7 cellular contexts compared by ENCODE assay signal in the genomic region with DNA sequence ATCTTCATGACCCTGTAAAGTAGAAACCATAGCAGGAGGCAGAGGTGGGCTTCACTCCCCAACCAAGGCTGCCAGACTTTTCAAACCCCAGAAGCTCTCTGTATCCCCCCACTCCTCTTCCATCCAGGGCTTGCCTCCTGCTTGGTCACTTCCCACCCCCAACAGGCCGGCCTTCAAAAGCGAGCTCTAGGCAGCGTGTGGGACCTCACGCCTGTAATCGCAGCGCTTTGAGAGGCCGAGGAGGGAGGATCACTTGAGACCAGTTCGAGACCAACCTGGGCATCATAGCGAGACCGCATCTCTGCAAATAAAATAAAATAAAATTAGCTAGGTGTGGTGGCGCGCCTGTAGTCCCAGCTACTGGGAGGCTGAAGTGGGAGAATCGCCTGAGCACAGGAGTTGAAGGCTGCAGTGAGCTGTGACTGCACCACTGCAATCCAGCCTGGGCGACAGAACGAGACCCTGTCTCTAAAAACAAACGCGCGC. TPM values are rescaled to one million over a fixed set of nuclear protein-coding genes. Genes with fewer than 3 reads are reported as not detected.
DNase-seq lines count a peak whose midpoint lies in the region; ATAC-seq and TF ChIP-seq lines count a peak whose summit lies in the region.

No MANE protein-coding gene starts in this region.

- peak overlapping the region; percentile 90 for H3K4me3 ChIP-seq in iPS-20b (ENCODE audit: low read length)

- peak overlapping the region; percentile 85; the same call in 1 of the 2 replicates for H3K9ac ChIP-seq in iPS-20b (ENCODE audit: low read depth, low read length)

- POLR2A ChIA-PET in activated CD8-positive, alpha-beta T cell treated with anti-CD3 and anti-CD28 coated beads for 36 hours (lab: Charles Lee): interaction anchor here (0.6 to 2.3 kb wide), 7 partner anchors 8 to 138 kb away, joined by 3 to 14 read pairs (median 4); no protein-coding TSS in a partner anchor

- peak; percentile 4 for ATAC-seq in HG03066 (IDR thresholded peaks at IDR 0.05; ENCODE audit: low read depth, unreplicated experiment)
- no peak for ATAC-seq in activated CD8-positive, alpha-beta T cell treated with anti-CD3 and anti-CD28 coated beads for 36 hours
- ATAC-seq in HG02588 (IDR thresholded peaks at IDR 0.05; ENCODE audit: unreplicated experiment): no peak
- no peak for ATAC-seq in HG03571 (IDR thresholded peaks at IDR 0.05; ENCODE audit: unreplicated experiment)

- no peak for TF ChIP-seq CTCF in activated CD8-positive, alpha-beta T cell treated with anti-CD3 and anti-CD28 coated beads for 36 hours (IDR thresholded peaks at IDR 0.05)

- H3K36me3 ChIP-seq in iPS-20b (ENCODE audit: insufficient read depth, low read depth, low read length): no peaks in the 10 kb centered on the region

- H3K4me1 Mint-ChIP-seq in activated CD8-positive, alpha-beta T cell treated with anti-CD3 and anti-CD28 coated beads for 36 hours (ENCODE audit: low read depth): peaks cover 24% of the 10 kb centered on the region
- H3K4me1 Mint-ChIP-seq in stimulated activated naive CD8-positive, alpha-beta T cell treated with anti-CD3 and anti-CD28 coated beads, Interleukin-15, Interleukin-2, amounts not matched to agents 100 ng/mL and 50 ng/mL, for 24 hours (ENCODE audit: low read depth): peaks cover 30% of the 10 kb centered on the region

- no peak for DNase-seq in activated CD8-positive, alpha-beta T cell treated with anti-CD3 and anti-CD28 coated beads for 36 hours
- no peak for DNase-seq in cerebellar nuclear complex (lab: John Stamatoyannopoulos, UW)

- CTCF ChIA-PET in activated CD8-positive, alpha-beta T cell treated with anti-CD3 and anti-CD28 coated beads for 36 hours (lab: Charles Lee): interaction anchor here (0.7 to 4.3 kb wide), 4 partner anchors 8 to 107 kb away, joined by 3 to 23 read pairs (median 6); no protein-coding TSS in a partner anchor

- no peaks in the 10 kb centered on the region for H3K36me3 Mint-ChIP-seq in activated CD8-positive, alpha-beta T cell treated with anti-CD3 and anti-CD28 coated beads for 36 hours (ENCODE audit: low read depth)
- no peaks in the 10 kb centered on the region for H3K36me3 Mint-ChIP-seq in stimulated activated naive CD8-positive, alpha-beta T cell treated with anti-CD3 and anti-CD28 coated beads, Interleukin-15, Interleukin-2, amounts not matched to agents 100 ng/mL and 50 ng/mL, for 24 hours (ENCODE audit: low read depth)

- no peaks in the 10 kb centered on the region for H3K27me3 Mint-ChIP-seq in activated CD8-positive, alpha-beta T cell treated with anti-CD3 and anti-CD28 coated beads for 36 hours
- no peaks in the 10 kb centered on the region for H3K27me3 Mint-ChIP-seq in stimulated activated naive CD8-positive, alpha-beta T cell treated with anti-CD3 and anti-CD28 coated beads, Interleukin-15, Interleukin-2, amounts not matched to agents 100 ng/mL and 50 ng/mL, for 24 hours

- peak overlapping the region; percentile 76 for H3K27ac ChIP-seq in iPS-20b (ENCODE audit: low read length)

- H3K4me3 Mint-ChIP-seq in activated CD8-positive, alpha-beta T cell treated with anti-CD3 and anti-CD28 coated beads for 36 hours: peak overlapping the region; percentile 79
- peak overlapping the region; percentile 89 for H3K4me3 Mint-ChIP-seq in stimulated activated naive CD8-positive, alpha-beta T cell treated with anti-CD3 and anti-CD28 coated beads, Interleukin-15, Interleukin-2, amounts not matched to agents 100 ng/mL and 50 ng/mL, for 24 hours

- H3K27me3 ChIP-seq in iPS-20b (ENCODE audit: insufficient read depth, low read length): no peaks in the 10 kb centered on the region

- H3K9me3 Mint-ChIP-seq in activated CD8-positive, alpha-beta T cell treated with anti-CD3 and anti-CD28 coated beads for 36 hours: no peaks in the 10 kb centered on the region
- H3K9me3 Mint-ChIP-seq in stimulated activated naive CD8-positive, alpha-beta T cell treated with anti-CD3 and anti-CD28 coated beads, Interleukin-15, Interleukin-2, amounts not matched to agents 100 ng/mL and 50 ng/mL, for 24 hours: no peaks in the 10 kb centered on the region

- H3K27ac Mint-ChIP-seq in activated CD8-positive, alpha-beta T cell treated with anti-CD3 and anti-CD28 coated beads for 36 hours: peak overlapping the region; percentile 78
- H3K27ac Mint-ChIP-seq in stimulated activated naive CD8-positive, alpha-beta T cell treated with anti-CD3 and anti-CD28 coated beads, Interleukin-15, Interleukin-2, amounts not matched to agents 100 ng/mL and 50 ng/mL, for 24 hours: peak overlapping the region; percentile 85

- H3K9me3 ChIP-seq in iPS-20b (ENCODE audit: insufficient read depth, low read depth, low read length): no peaks in the 10 kb centered on the region

- intact Hi-C loops in activated CD8-positive, alpha-beta T cell treated with anti-CD3 and anti-CD28 coated beads for 36 hours (cut with micrococcal nuclease): loop anchor here (10.0 kb wide), 1 partner anchor 49 kb away; no protein-coding TSS in a partner anchor

- H3K4me1 ChIP-seq in iPS-20b (ENCODE audit: insufficient read depth, low read length): peaks cover 6% of the 10 kb centered on the region; the same call in 1 of the 2 replicates

RNA-seq across cellular contexts. Expression of gene POR, which starts 0.7 kb away (rescaled TPM):
- total RNA-seq in activated CD8-positive, alpha-beta T cell treated with anti-CD3 and anti-CD28 coated beads for 36 hours: 10 to 100 TPM; 22.8 to 25.2 TPM

RNA-seq across cellular contexts. Expression of gene RHBDD2, which starts 35.4 kb away (rescaled TPM):
- total RNA-seq in activated CD8-positive, alpha-beta T cell treated with anti-CD3 and anti-CD28 coated beads for 36 hours: 10 to 100 TPM; 21.7 to 23.1 TPM
